26 cellular contexts compared by ENCODE assay signal in the genomic region with DNA sequence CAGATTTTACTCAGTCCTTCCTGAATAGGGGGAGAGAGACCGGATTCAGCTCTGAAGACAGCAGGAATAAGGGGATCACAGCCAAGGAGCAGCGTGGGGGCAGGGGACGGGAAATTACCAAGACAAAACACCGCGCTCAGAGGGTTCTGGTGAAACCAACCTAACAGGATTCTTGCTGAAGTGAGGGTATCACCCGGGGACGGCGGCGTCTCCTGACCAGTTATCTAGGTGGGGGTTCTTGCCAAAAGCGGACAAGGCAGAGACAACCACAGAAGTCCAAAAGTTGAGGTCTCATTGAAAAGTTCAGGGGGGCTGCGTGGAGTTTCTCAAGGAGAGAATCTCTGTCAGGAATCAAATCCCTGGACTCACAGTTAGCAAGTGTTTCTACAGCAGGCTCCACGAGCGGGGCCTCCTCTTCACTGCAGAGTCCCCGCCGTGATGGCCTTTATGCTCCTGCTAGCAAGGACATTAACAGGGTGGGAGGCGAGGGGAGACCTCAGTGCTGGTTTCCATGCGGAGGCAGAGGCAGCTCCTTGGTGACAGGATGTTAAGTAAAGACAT.
DNase-seq lines count a peak whose midpoint lies in the region; ATAC-seq and TF ChIP-seq lines count a peak whose summit lies in the region.
"Had no signal": no experiment of that assay in that cellular context is flagged by ENCODE, and none has a peak within 500 bp of the region (broad histone marks: within the 10 kb centered on the region; RNA-seq: fewer than 3 reads in every experiment).

No MANE protein-coding gene starts in this region.

- peak; percentile 44 for DNase-seq in natural killer cell treated with Interleukin-12 subunit alpha and Interleukin-12 subunit beta and Interleukin-15 and Interleukin-18, amount 100 ng/mL, for 72 hours (ENCODE audit: low spot score)
- DNase-seq in natural killer cell (no peak), neural progenitor cell (ENCODE audit: low spot score) (peak; percentile 53), foreskin melanocyte (no peak), medulla oblongata (ENCODE audit: extremely low spot score) (no peak)
- DNase-seq in activated CD4-positive, alpha-beta T cell treated with anti-CD3 and anti-CD28 coated beads for 1 hour, result no peak
- DNase-seq: activated CD4-positive, CD25-positive, alpha-beta regulatory T cell treated with anti-CD3 and anti-CD28 coated beads, Interleukin-2, amount 50 U/mL, for 72 hours; activated CD8-positive, alpha-beta memory T cell treated with anti-CD3 and anti-CD28 coated beads for 24 hours; activated naive CD4-positive, alpha-beta T cell treated with anti-CD3 and anti-CD28 coated beads for 36 hours; activated T-cell treated with anti-CD3 and anti-CD28 coated beads, Interleukin-2, amount 50 U/mL, for 24 hours; AML-193; CD8-positive, alpha-beta T cell; DMS 273 treated with DMSO at 0.1 percent for 48 hours; GM23248; Kasumi-1; left cardiac atrium; mesenchymal stem cell; naive thymus-derived CD8-positive, alpha-beta T cell; NCI-H187 treated with DMSO at 0.1 percent for 48 hours; NCI-H526 treated with DMSO at 0.1 percent for 48 hours; T-helper 1 cell; upper lobe of left lung had no signal

- TF ChIP-seq CTCF in natural killer cell (IDR thresholded peaks at IDR 0.05) (no peak), neural progenitor cell (IDR thresholded peaks at IDR 0.05) (no peak)

- peak overlapping the region; percentile 80 for H2AFZ ChIP-seq in neural progenitor cell (replicated peaks)
- H2AFZ ChIP-seq: GM23248 had no signal

- H3K4me3 Mint-ChIP-seq in natural killer cell treated with Interleukin-12 subunit alpha and Interleukin-12 subunit beta and Interleukin-15 and Interleukin-18, amount 100 ng/mL, for 72 hours, result no peak overlapping the region
- H3K4me3 Mint-ChIP-seq in natural killer cell, result no peak overlapping the region
- peak overlapping the region; percentile 72 for H3K4me3 Mint-ChIP-seq in neural progenitor cell
- H3K4me3 Mint-ChIP-seq: activated naive CD4-positive, alpha-beta T cell treated with anti-CD3 and anti-CD28 coated beads for 36 hours; activated T-cell treated with anti-CD3 and anti-CD28 coated beads, Interleukin-2, amount 50 U/mL, for 24 hours; CD8-positive, alpha-beta T cell; naive thymus-derived CD8-positive, alpha-beta T cell had no signal

- peaks cover 23% of the 10 kb centered on the region for H3F3A ChIP-seq in neural progenitor cell (ENCODE audit: low read depth)

- H3K4me1 ChIP-seq in iPS-20b (ENCODE audit: insufficient read depth, low read length), result peaks cover 25% of the 10 kb centered on the region
- H3K4me1 ChIP-seq in neural progenitor cell, result peaks cover 36% of the 10 kb centered on the region
- H3K4me1 ChIP-seq: prostate gland, SJSA1, upper lobe of left lung had no signal

- peak overlapping the region; percentile 67 for H3K4me2 ChIP-seq in neural progenitor cell

- no peaks in the 10 kb centered on the region for H3K79me2 ChIP-seq in neural progenitor cell (ENCODE audit: low read depth)

- H3K4me3 ChIP-seq in iPS-20b (ENCODE audit: low read length) (peak overlapping the region; percentile 59), neural progenitor cell (no peak overlapping the region)
- H3K4me3 ChIP-seq: GM23248, prostate gland, SJSA1, upper lobe of left lung had no signal

- no peaks in the 10 kb centered on the region for H4K20me1 ChIP-seq in neural progenitor cell (ENCODE audit: low read depth)

- H3K27ac ChIP-seq in iPS-20b (ENCODE audit: low read length), result peak overlapping the region; percentile 91
- peak overlapping the region; percentile 72 for H3K27ac ChIP-seq in neural progenitor cell
- H3K27ac ChIP-seq: GM23248, prostate gland, SJSA1, upper lobe of left lung had no signal

- H3K36me3 ChIP-seq in iPS-20b (ENCODE audit: insufficient read depth, low read depth, low read length) (no peaks in the 10 kb centered on the region), neural progenitor cell (no peaks in the 10 kb centered on the region)
- H3K36me3 ChIP-seq: prostate gland, SJSA1, upper lobe of left lung had no signal

- H3K9me3 Mint-ChIP-seq in natural killer cell treated with Interleukin-12 subunit alpha and Interleukin-12 subunit beta and Interleukin-15 and Interleukin-18, amount 100 ng/mL, for 72 hours, result no peaks in the 10 kb centered on the region
- H3K9me3 Mint-ChIP-seq in natural killer cell (no peaks in the 10 kb centered on the region), neural progenitor cell (peaks cover 7% of the 10 kb centered on the region)
- H3K9me3 Mint-ChIP-seq: activated naive CD4-positive, alpha-beta T cell treated with anti-CD3 and anti-CD28 coated beads for 36 hours; activated T-cell treated with anti-CD3 and anti-CD28 coated beads, Interleukin-2, amount 50 U/mL, for 24 hours; CD8-positive, alpha-beta T cell; naive thymus-derived CD8-positive, alpha-beta T cell had no signal

- intact Hi-C loops in natural killer cell (cut with micrococcal nuclease), result no loop called here

- H3K36me3 Mint-ChIP-seq in natural killer cell treated with Interleukin-12 subunit alpha and Interleukin-12 subunit beta and Interleukin-15 and Interleukin-18, amount 100 ng/mL, for 72 hours, result no peaks in the 10 kb centered on the region
- no peaks in the 10 kb centered on the region for H3K36me3 Mint-ChIP-seq in natural killer cell
- no peaks in the 10 kb centered on the region for H3K36me3 Mint-ChIP-seq in neural progenitor cell
- H3K36me3 Mint-ChIP-seq: CD8-positive, alpha-beta T cell had no signal

- H3K27me3 ChIP-seq in iPS-20b (ENCODE audit: insufficient read depth, low read length) (no peaks in the 10 kb centered on the region), neural progenitor cell (no peaks in the 10 kb centered on the region)
- H3K27me3 ChIP-seq: SJSA1, upper lobe of left lung had no signal

- no peak for ATAC-seq in natural killer cell treated with Interleukin-12 subunit alpha and Interleukin-12 subunit beta and Interleukin-15 and Interleukin-18, amount 100 ng/mL, for 72 hours
- ATAC-seq in natural killer cell (no peak), GM19452 (IDR thresholded peaks at IDR 0.05; ENCODE audit: unreplicated experiment) (no peak)
- ATAC-seq: CD8-positive, alpha-beta T cell; left cardiac atrium; naive thymus-derived CD8-positive, alpha-beta T cell had no signal

- H3K9me3 ChIP-seq in iPS-20b (ENCODE audit: insufficient read depth, low read depth, low read length), result no peaks in the 10 kb centered on the region
- no peaks in the 10 kb centered on the region for H3K9me3 ChIP-seq in neural progenitor cell (ENCODE audit: low read depth)
- H3K9me3 ChIP-seq: prostate gland, upper lobe of left lung had no signal

- peaks cover 0 to 3% of the 10 kb centered on the region in 2 donors for H3K4me1 Mint-ChIP-seq in natural killer cell treated with Interleukin-12 subunit alpha and Interleukin-12 subunit beta and Interleukin-15 and Interleukin-18, amount 100 ng/mL, for 72 hours (ENCODE audit: low read depth in 2 of 2)
- H3K4me1 Mint-ChIP-seq in natural killer cell (peaks cover 7 to 19% of the 10 kb centered on the region in 2 donors), neural progenitor cell (peaks cover 41% of the 10 kb centered on the region)

- no peaks in the 10 kb centered on the region for H3K27me3 Mint-ChIP-seq in natural killer cell treated with Interleukin-12 subunit alpha and Interleukin-12 subunit beta and Interleukin-15 and Interleukin-18, amount 100 ng/mL, for 72 hours
- H3K27me3 Mint-ChIP-seq in natural killer cell (ENCODE audit: low read depth in 2 of 2) (no peaks in the 10 kb centered on the region), neural progenitor cell (ENCODE audit: insufficient read depth, low read depth) (peaks cover 13% of the 10 kb centered on the region)
- H3K27me3 Mint-ChIP-seq: activated T-cell treated with anti-CD3 and anti-CD28 coated beads, Interleukin-2, amount 50 U/mL, for 24 hours had no signal

- H3K9ac ChIP-seq in iPS-20b (ENCODE audit: low read depth, low read length) (peak overlapping the region; percentile 84), neural progenitor cell (no peak overlapping the region)
- H3K9ac ChIP-seq: GM23248 had no signal

- H3K27ac Mint-ChIP-seq in natural killer cell treated with Interleukin-12 subunit alpha and Interleukin-12 subunit beta and Interleukin-15 and Interleukin-18, amount 100 ng/mL, for 72 hours, result no peak overlapping the region
- H3K27ac Mint-ChIP-seq in natural killer cell (no peak overlapping the region), neural progenitor cell (peak overlapping the region; percentile 92)
- H3K27ac Mint-ChIP-seq: activated naive CD4-positive, alpha-beta T cell treated with anti-CD3 and anti-CD28 coated beads for 36 hours; activated T-cell treated with anti-CD3 and anti-CD28 coated beads, Interleukin-2, amount 50 U/mL, for 24 hours; CD8-positive, alpha-beta T cell had no signal

Comparison
In these comparisons a context has a peak if more than half of its experiments do, and no peak if none do; other contexts are left out.
1. DNase-seq: peak in natural killer cell treated with Interleukin-12 subunit alpha and Interleukin-12 subunit beta and Interleukin-15 and Interleukin-18, amount 100 ng/mL, for 72 hours (single experiment) and neural progenitor cell (single experiment); none in natural killer cell (single experiment), foreskin melanocyte (single experiment), medulla oblongata (single experiment) and activated CD4-positive, alpha-beta T cell treated with anti-CD3 and anti-CD28 coated beads for 1 hour (single experiment).